ENCODE assay signal across 14 cellular contexts in the genomic region with DNA sequence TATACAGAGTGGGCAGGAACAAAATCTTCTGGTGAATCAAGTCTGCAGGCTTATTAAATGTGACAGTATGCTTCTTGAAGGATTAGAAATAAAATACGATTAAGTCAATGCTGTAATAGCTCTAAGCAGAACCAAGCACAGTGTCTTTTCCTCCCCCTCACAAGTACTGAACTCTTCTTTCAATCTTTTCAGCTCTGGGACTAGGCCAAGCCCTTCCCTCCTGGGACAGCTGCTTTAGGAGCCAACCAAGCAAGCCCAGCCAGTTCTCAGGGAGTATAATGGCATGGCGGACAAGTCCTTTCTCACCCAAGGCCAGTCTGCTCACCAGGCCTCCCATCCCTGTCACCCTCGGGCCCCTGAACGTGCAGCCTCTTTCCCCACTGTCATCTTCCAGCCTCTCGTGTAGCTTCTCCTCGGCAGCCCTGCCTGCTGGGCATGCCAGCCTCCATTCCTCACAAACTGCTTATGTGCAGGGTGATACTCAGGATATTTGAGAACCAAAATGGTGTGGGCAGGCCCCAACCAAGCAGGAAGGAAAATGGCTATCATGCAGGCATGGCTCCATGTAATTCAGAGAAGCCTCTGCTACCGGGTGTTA. TPM values are rescaled to one million over a fixed set of nuclear protein-coding genes. Genes with fewer than 3 reads are reported as not detected.
DNase-seq lines count a peak whose midpoint lies in the region; ATAC-seq and TF ChIP-seq lines count a peak whose summit lies in the region.
"Had no signal": no experiment of that assay in that cellular context is flagged by ENCODE, and none has a peak within 500 bp of the region (broad histone marks: within the 10 kb centered on the region; RNA-seq: fewer than 3 reads in every experiment).

No MANE protein-coding gene starts in this region.

- TF ChIP-seq POLR2A in esophagus muscularis mucosa (IDR thresholded peaks at IDR 0.05; ENCODE audit: low read depth): no peak

- H3K4me3 Mint-ChIP-seq in activated CD4-positive, alpha-beta T cell treated with anti-CD3 and anti-CD28 coated beads, Interleukin-2, amount 10 ng/mL, durations not matched to agents 24 days and 14 days: peak overlapping the region; percentile 50
- peak overlapping the region; percentile 12 for H3K4me3 Mint-ChIP-seq in T-helper 17 cell
- peak overlapping the region; percentile 67 for H3K4me3 Mint-ChIP-seq in stimulated activated effector memory CD8-positive, alpha-beta T cell treated with anti-CD3 and anti-CD28 coated beads, Interleukin-12 subunit alpha, Interleukin-12 subunit beta, amount 100 ng/mL, for 72 hours

- WGBS in right cardiac atrium: 63% methylated on average over 7 of the region's 7 CpGs
- WGBS in esophagus muscularis mucosa: 63% methylated on average over 7 of the region's 7 CpGs

- H3K4me1 ChIP-seq in right cardiac atrium (ENCODE audit: control insufficient read depth, insufficient read depth, low read length) (peaks cover 2% of the 10 kb centered on the region), esophagus muscularis mucosa (peaks cover 0 to 27% (median 16%) of the 10 kb centered on the region in 4 donors), foreskin keratinocyte (peaks cover 10% of the 10 kb centered on the region)

- H3K27ac ChIP-seq in right cardiac atrium (ENCODE audit: low read length) (no peak overlapping the region), esophagus muscularis mucosa (replicated peaks in 1 of 4) (no peak overlapping the region), foreskin keratinocyte (no peak overlapping the region)

- TF ChIP-seq CTCF in esophagus muscularis mucosa (IDR thresholded peaks at IDR 0.05) (no peak), foreskin keratinocyte (conservative IDR thresholded peaks at IDR 0.05) (no peak)

- H3K9me3 ChIP-seq in T-helper 17 cell (ENCODE audit: control insufficient read depth, low read length, poor library complexity, severe bottlenecking) (no peaks in the 10 kb centered on the region), right cardiac atrium (ENCODE audit: control insufficient read depth, low read length) (no peaks in the 10 kb centered on the region), esophagus muscularis mucosa (no peaks in the 10 kb centered on the region)
- H3K9me3 ChIP-seq: tibial nerve had no signal

- no peaks in the 10 kb centered on the region for H3K36me3 Mint-ChIP-seq in activated CD4-positive, alpha-beta T cell treated with anti-CD3 and anti-CD28 coated beads, Interleukin-2, amount 10 ng/mL, durations not matched to agents 24 days and 14 days (ENCODE audit: low read depth)
- no peaks in the 10 kb centered on the region for H3K36me3 Mint-ChIP-seq in T-helper 17 cell (ENCODE audit: low read depth)
- H3K36me3 Mint-ChIP-seq in stimulated activated effector memory CD8-positive, alpha-beta T cell treated with anti-CD3 and anti-CD28 coated beads, Interleukin-12 subunit alpha, Interleukin-12 subunit beta, amount 100 ng/mL, for 72 hours: no peaks in the 10 kb centered on the region

- no peaks in the 10 kb centered on the region for H3K27me3 Mint-ChIP-seq in activated CD4-positive, alpha-beta T cell treated with anti-CD3 and anti-CD28 coated beads, Interleukin-2, amount 10 ng/mL, durations not matched to agents 24 days and 14 days
- no peaks in the 10 kb centered on the region for H3K27me3 Mint-ChIP-seq in T-helper 17 cell

- H3K27me3 ChIP-seq in right cardiac atrium (ENCODE audit: control insufficient read depth, insufficient read depth) (no peaks in the 10 kb centered on the region), esophagus muscularis mucosa (no peaks in the 10 kb centered on the region), foreskin keratinocyte (peaks cover 6% of the 10 kb centered on the region)
- H3K27me3 ChIP-seq: tibial nerve had no signal

- H3K9me3 Mint-ChIP-seq in activated CD4-positive, alpha-beta T cell treated with anti-CD3 and anti-CD28 coated beads, Interleukin-2, amount 10 ng/mL, durations not matched to agents 24 days and 14 days: no peaks in the 10 kb centered on the region
- H3K9me3 Mint-ChIP-seq in stimulated activated effector memory CD8-positive, alpha-beta T cell treated with anti-CD3 and anti-CD28 coated beads, Interleukin-12 subunit alpha, Interleukin-12 subunit beta, amount 100 ng/mL, for 72 hours: no peaks in the 10 kb centered on the region

- H3K27ac Mint-ChIP-seq in activated CD4-positive, alpha-beta T cell treated with anti-CD3 and anti-CD28 coated beads, Interleukin-2, amount 10 ng/mL, durations not matched to agents 24 days and 14 days: peak overlapping the region; percentile 81
- peak overlapping the region; percentile 98 for H3K27ac Mint-ChIP-seq in T-helper 17 cell
- H3K27ac Mint-ChIP-seq in stimulated activated effector memory CD8-positive, alpha-beta T cell treated with anti-CD3 and anti-CD28 coated beads, Interleukin-12 subunit alpha, Interleukin-12 subunit beta, amount 100 ng/mL, for 72 hours: peak overlapping the region; percentile 83

- no peak for TF ChIP-seq EP300 in esophagus muscularis mucosa (IDR thresholded peaks at IDR 0.05)

- DNase-seq in activated CD4-positive, alpha-beta T cell treated with anti-CD3 and anti-CD28 coated beads, Interleukin-2, amount 10 ng/mL, durations not matched to agents 24 days and 14 days: no peak
- no peak for DNase-seq in activated CD4-positive, alpha-beta T cell treated with anti-CD3 and anti-CD28 coated beads, Interleukin-2, amount 50 U/mL, for 48 hours
- DNase-seq in T-helper 17 cell (no peak), right cardiac atrium (peak; percentile 57 to 86 (median 84)), esophagus muscularis mucosa (ENCODE audit: extremely low spot score) (no peak), foreskin keratinocyte (no peak), NCI-H1436 (lab: John Stamatoyannopoulos, UW) (no peak)
- no peak for DNase-seq in stimulated activated effector memory CD8-positive, alpha-beta T cell treated with anti-CD3 and anti-CD28 coated beads, Interleukin-12 subunit alpha, Interleukin-12 subunit beta, amount 100 ng/mL, for 72 hours (ENCODE audit: low spot score in 2 of 2)
- DNase-seq: ACHN, NCI-H69 had no signal

- intact Hi-C loops in activated CD4-positive, alpha-beta T cell treated with anti-CD3 and anti-CD28 coated beads, Interleukin-2, amount 10 ng/mL, durations not matched to agents 24 days and 14 days (cut with micrococcal nuclease): no loop called here
- intact Hi-C loops in right cardiac atrium (cut with DNase I): no loop called here
- intact Hi-C loops in esophagus muscularis mucosa (cut with DNase I): no loop called here

- ATAC-seq in T-helper 17 cell: no peak
- peak; percentile 65 to 88 for ATAC-seq in right cardiac atrium
- no peak for ATAC-seq in stimulated activated effector memory CD8-positive, alpha-beta T cell treated with anti-CD3 and anti-CD28 coated beads, Interleukin-12 subunit alpha, Interleukin-12 subunit beta, amount 100 ng/mL, for 72 hours
- no peak for ATAC-seq in foreskin keratinocyte

- H3K36me3 ChIP-seq in esophagus muscularis mucosa: no peaks in the 10 kb centered on the region
- H3K36me3 ChIP-seq: tibial nerve had no signal

- H3K4me1 Mint-ChIP-seq in activated CD4-positive, alpha-beta T cell treated with anti-CD3 and anti-CD28 coated beads, Interleukin-2, amount 10 ng/mL, durations not matched to agents 24 days and 14 days: peaks cover 70% of the 10 kb centered on the region
- H3K4me1 Mint-ChIP-seq in T-helper 17 cell: peaks cover 58% of the 10 kb centered on the region
- peaks cover 64% of the 10 kb centered on the region for H3K4me1 Mint-ChIP-seq in stimulated activated effector memory CD8-positive, alpha-beta T cell treated with anti-CD3 and anti-CD28 coated beads, Interleukin-12 subunit alpha, Interleukin-12 subunit beta, amount 100 ng/mL, for 72 hours

- H3K4me3 ChIP-seq in right cardiac atrium (ENCODE audit: low read length) (no peak overlapping the region), esophagus muscularis mucosa (no peak overlapping the region)
- H3K4me3 ChIP-seq: lung, tibial nerve had no signal

RNA-seq across cellular contexts. Expression of a gene that starts 8.4 kb away (rescaled TPM):
- total RNA-seq in activated CD4-positive, alpha-beta T cell treated with anti-CD3 and anti-CD28 coated beads, Interleukin-2, amount 10 ng/mL, durations not matched to agents 24 days and 14 days: 75.2 and 78.2 TPM in 2 replicates
- total RNA-seq in T-helper 17 cell (100 to 1,000 TPM; 135 to 141 TPM), right cardiac atrium (10 to 100 TPM; 44.7 to 52.4 (median 46.7) TPM), esophagus muscularis mucosa (100 to 1,000 TPM in 1 of 4 donors, 10 to 100 TPM in 3; 67.6 to 134 (median 86.7) TPM), foreskin keratinocyte (30.5 TPM in 2 replicates)
- polyA plus RNA-seq in right cardiac atrium (31.1 TPM), foreskin keratinocyte (14.4 and 17.0 TPM in 2 replicates)

RNA-seq across cellular contexts. Expression of a gene that starts 32.3 kb away (rescaled TPM):
- total RNA-seq in activated CD4-positive, alpha-beta T cell treated with anti-CD3 and anti-CD28 coated beads, Interleukin-2, amount 10 ng/mL, durations not matched to agents 24 days and 14 days: 1.8 and 2.6 TPM in 2 replicates
- total RNA-seq in T-helper 17 cell (not detected), right cardiac atrium (10 to 100 TPM; 31.8 to 45.9 (median 40.8) TPM), esophagus muscularis mucosa (100 to 1,000 TPM; 355 to 591 (median 523) TPM), foreskin keratinocyte (not detected in 2 replicates)
- polyA plus RNA-seq in right cardiac atrium (174 TPM), foreskin keratinocyte (0.17 TPM in 1 of 2 replicates, not detected in the other)
- total RNA-seq: epithelial cell of proximal tubule, M059J had no signal

Comparison
In these comparisons a context has a peak if more than half of its experiments do, and no peak if none do; other contexts are left out.
1. DNase-seq: peak in right cardiac atrium (3 of 3); none in activated CD4-positive, alpha-beta T cell treated with anti-CD3 and anti-CD28 coated beads, Interleukin-2, amount 10 ng/mL, durations not matched to agents 24 days and 14 days (single experiment), activated CD4-positive, alpha-beta T cell treated with anti-CD3 and anti-CD28 coated beads, Interleukin-2, amount 50 U/mL, for 48 hours (0 of 2), T-helper 17 cell (0 of 3), stimulated activated effector memory CD8-positive, alpha-beta T cell treated with anti-CD3 and anti-CD28 coated beads, Interleukin-12 subunit alpha, Interleukin-12 subunit beta, amount 100 ng/mL, for 72 hours (0 of 2), esophagus muscularis mucosa (single experiment), foreskin keratinocyte (0 of 2) and NCI-H1436 (single experiment).
2. H3K4me3 Mint-ChIP-seq: peak in every context shown above with its lines; median percentile 67 in stimulated activated effector memory CD8-positive, alpha-beta T cell treated with anti-CD3 and anti-CD28 coated beads, Interleukin-12 subunit alpha, Interleukin-12 subunit beta, amount 100 ng/mL, for 72 hours; 50 in activated CD4-positive, alpha-beta T cell treated with anti-CD3 and anti-CD28 coated beads, Interleukin-2, amount 10 ng/mL, durations not matched to agents 24 days and 14 days; 12 in T-helper 17 cell.
3. ATAC-seq: peak in right cardiac atrium (2 of 2); none in T-helper 17 cell (single experiment), stimulated activated effector memory CD8-positive, alpha-beta T cell treated with anti-CD3 and anti-CD28 coated beads, Interleukin-12 subunit alpha, Interleukin-12 subunit beta, amount 100 ng/mL, for 72 hours (single experiment) and foreskin keratinocyte (single experiment).
4. Peak in every context shown above with its lines, with median percentiles within 50 percentile points of each other: H3K27ac Mint-ChIP-seq.